8 cellular contexts compared by ENCODE assay signal in genomic region chr2:175181877-175182308, GRCh38. TPM values are rescaled to one million over a fixed set of nuclear protein-coding genes. Genes with fewer than 3 reads are reported as not detected.
DNase-seq lines count a peak whose midpoint lies in the region; ATAC-seq and TF ChIP-seq lines count a peak whose summit lies in the region.

No MANE protein-coding gene starts in this region.

- peaks cover 16% of the 10 kb centered on the region for H3K4me1 Mint-ChIP-seq in endothelial cell (ENCODE audit: unreplicated experiment)

- H3K27ac ChIP-seq in OCI-LY1 (ENCODE audit: low read depth, low read length, poor library complexity, severe bottlenecking) (peak overlapping the region; percentile 45), parathyroid adenoma (peak overlapping the region; percentile 91)

- H3K4me3 ChIP-seq in GM06990 (replicated peaks; ENCODE audit: low read depth, low read length) = peak overlapping the region; percentile 97
- H3K4me3 ChIP-seq in OCI-LY1 (ENCODE audit: low read depth, low read length, poor library complexity, severe bottlenecking) = peak overlapping the region; percentile 100
- peak overlapping the region; percentile 96 for H3K4me3 ChIP-seq in parathyroid adenoma (ENCODE audit: low read depth, low read length)

- H3K27ac Mint-ChIP-seq in endothelial cell (ENCODE audit: unreplicated experiment) = peak overlapping the region; percentile 71

- peak overlapping the region; percentile 71 for H3K4me2 ChIP-seq in OCI-LY1 (ENCODE audit: low read length)
- peak overlapping the region; percentile 82 for H3K4me2 ChIP-seq in parathyroid adenoma (ENCODE audit: low read length)

- H3K79me2 ChIP-seq in OCI-LY1 (ENCODE audit: insufficient read depth, low read length) = peaks cover 23% of the 10 kb centered on the region
- H3K79me2 ChIP-seq in parathyroid adenoma = peaks cover 22% of the 10 kb centered on the region

- peaks cover 5% of the 10 kb centered on the region for H3K36me3 ChIP-seq in GM06990 (ENCODE audit: control insufficient read depth, insufficient read depth, low read length)
- peaks cover 43% of the 10 kb centered on the region for H3K36me3 ChIP-seq in OCI-LY1 (ENCODE audit: insufficient read depth, low read length)
- no peaks in the 10 kb centered on the region for H3K36me3 ChIP-seq in parathyroid adenoma (ENCODE audit: control insufficient read depth, insufficient read depth, low read length)

- no peaks in the 10 kb centered on the region for H3K27me3 ChIP-seq in GM06990 (replicated peaks; ENCODE audit: control insufficient read depth, insufficient read depth, low read length)
- no peaks in the 10 kb centered on the region for H3K27me3 ChIP-seq in OCI-LY1 (ENCODE audit: insufficient read depth, low read length)
- H3K27me3 ChIP-seq in parathyroid adenoma (ENCODE audit: control insufficient read depth, insufficient read depth, low read length) = no peaks in the 10 kb centered on the region

- H3K4me3 Mint-ChIP-seq in endothelial cell (ENCODE audit: unreplicated experiment) = peak overlapping the region; percentile 97

- H3F3A ChIP-seq in OCI-LY1 (ENCODE audit: insufficient read depth, low read length) = no peaks in the 10 kb centered on the region

- H3K9me3 ChIP-seq in OCI-LY1 (ENCODE audit: low read length) (no peaks in the 10 kb centered on the region), parathyroid adenoma (ENCODE audit: control insufficient read depth, low read length) (peaks cover 2% of the 10 kb centered on the region)

- H2AFZ ChIP-seq in OCI-LY1 (ENCODE audit: low read length) = peak overlapping the region; percentile 88
- peak overlapping the region; percentile 94 for H2AFZ ChIP-seq in parathyroid adenoma

- peaks cover 12% of the 10 kb centered on the region for H3K36me3 Mint-ChIP-seq in endothelial cell (ENCODE audit: low read depth, unreplicated experiment)

- DNase-seq in GM06990 (ENCODE audit: extremely low read depth, insufficient read length) (no peak), endothelial cell (ENCODE audit: low spot score) (no peak), NCI-H2107 (lab: John Stamatoyannopoulos, UW) (no peak), cerebellum (ENCODE audit: low spot score) (no peak), dedifferentiated amniotic fluid mesenchymal stem cell (ENCODE audit: extremely low spot score) (no peak)

- no peaks in the 10 kb centered on the region for H3K9me3 Mint-ChIP-seq in endothelial cell (ENCODE audit: unreplicated experiment)

- no peaks in the 10 kb centered on the region for H3K9me2 ChIP-seq in OCI-LY1 (ENCODE audit: low read depth, low read length)

- H3K4me1 ChIP-seq in OCI-LY1 (ENCODE audit: insufficient read depth, low read length, severe bottlenecking) (peaks cover 20% of the 10 kb centered on the region), parathyroid adenoma (peaks cover 14% of the 10 kb centered on the region)

- H3K9ac ChIP-seq in OCI-LY1 (ENCODE audit: low read length) (peak overlapping the region; percentile 100), parathyroid adenoma (no peak overlapping the region)

- peaks cover 7% of the 10 kb centered on the region for H3K27me3 Mint-ChIP-seq in endothelial cell (ENCODE audit: unreplicated experiment)

- no peak for TF ChIP-seq CTCF in GM06990 (IDR thresholded peaks at IDR 0.05; ENCODE audit: insufficient read depth, low read length, poor library complexity, severe bottlenecking)
- TF ChIP-seq CTCF in OCI-LY1 (IDR thresholded peaks at IDR 0.05; ENCODE audit: low read length) = no peak
- TF ChIP-seq CTCF in endothelial cell (IDR thresholded peaks at IDR 0.05; ENCODE audit: unreplicated experiment) = no peak
- no peak for TF ChIP-seq CTCF in parathyroid adenoma (IDR thresholded peaks at IDR 0.05)

- no peaks in the 10 kb centered on the region for H4K20me1 ChIP-seq in OCI-LY1 (ENCODE audit: insufficient read depth, low read length)

- ATAC-seq in GM18909 (IDR thresholded peaks at IDR 0.05; ENCODE audit: poor library complexity, unreplicated experiment) = no peak

RNA-seq across cellular contexts. Expression of gene ATP5MC3, which starts 0.4 kb away (rescaled TPM):
- 207 TPM for total RNA-seq in endothelial cell (ENCODE audit: unreplicated experiment)
- 55.3 TPM for total RNA-seq in cerebellum

RNA-seq across cellular contexts. Expression of gene ATF2, which starts 13.9 kb away (rescaled TPM):
- 63.3 TPM for total RNA-seq in endothelial cell (ENCODE audit: unreplicated experiment)
- 119 TPM for total RNA-seq in cerebellum
